ENCODE assay signal across 1 cellular context in genomic region chr3:15858547-15859506, GRCh38.
TF ChIP-seq lines count a peak whose summit lies in the region.

No MANE protein-coding gene starts in this region.

TF ChIP-seq in HepG2, 621 proteins besides CTCF, POLR2A, EP300 and RAD21 (continued from another document and continues in another):
- TF ChIP-seq ZNF407 (CRISPR knock-in tag; IDR thresholded peaks at IDR 0.05; ENCODE audit: not compliant biosample characterization) (no peak), ZFP36L1 (CRISPR knock-in tag; IDR thresholded peaks at IDR 0.05) (no peak), PREB (CRISPR knock-in tag; IDR thresholded peaks at IDR 0.05) (no peak), ZNF251 (CRISPR knock-in tag; IDR thresholded peaks at IDR 0.05) (no peak), LCORL (IDR thresholded peaks at IDR 0.05) (no peak), LCORL (CRISPR knock-in tag; IDR thresholded peaks at IDR 0.05) (peak; percentile 71), ZNF335 (CRISPR knock-in tag; IDR thresholded peaks at IDR 0.05) (peak; percentile 82), ZNF33A (CRISPR knock-in tag; IDR thresholded peaks at IDR 0.05; ENCODE audit: borderline replicate concordance) (no peak), ZNF737 (CRISPR knock-in tag; IDR thresholded peaks at IDR 0.05; ENCODE audit: borderline replicate concordance) (no peak), TCF12 (IDR thresholded peaks at IDR 0.05) (no peak), TCF12 (CRISPR knock-in tag; IDR thresholded peaks at IDR 0.05) (peak; percentile 68; the same call in 1 of the 2 replicates), ZBTB7A (CRISPR knock-in tag; IDR thresholded peaks at IDR 0.05) (peak; percentile 89), DZIP1 (CRISPR knock-in tag; IDR thresholded peaks at IDR 0.05) (no peak), ZNF205 (CRISPR knock-in tag; IDR thresholded peaks at IDR 0.05) (peak; percentile 83), ZNF367 (CRISPR knock-in tag; IDR thresholded peaks at IDR 0.05; ENCODE audit: borderline replicate concordance) (no peak), E2F1 (CRISPR knock-in tag; IDR thresholded peaks at IDR 0.05) (no peak), ZFP62 (CRISPR knock-in tag; IDR thresholded peaks at IDR 0.05) (no peak), E2F2 (CRISPR knock-in tag; IDR thresholded peaks at IDR 0.05; ENCODE audit: borderline replicate concordance) (no peak), TRAFD1 (CRISPR knock-in tag; IDR thresholded peaks at IDR 0.05; ENCODE audit: borderline replicate concordance) (no peak), KLF16 (CRISPR knock-in tag; IDR thresholded peaks at IDR 0.05) (peak in 1 of 2 experiments; percentile 57; a peak in 2 of 4 replicates), NCOR1 (IDR thresholded peaks at IDR 0.05; ENCODE audit: borderline replicate concordance, low read length) (0 out of 2 replicates have a peak, but pooled peaks have one; percentile 62), KLF11 (CRISPR knock-in tag; IDR thresholded peaks at IDR 0.05) (no peak), ZNF414 (CRISPR knock-in tag; IDR thresholded peaks at IDR 0.05) (no peak), AFF4 (CRISPR knock-in tag; IDR thresholded peaks at IDR 0.05) (no peak), RARA (CRISPR knock-in tag; IDR thresholded peaks at IDR 0.05) (peak; percentile 98), MIER2 (CRISPR knock-in tag; IDR thresholded peaks at IDR 0.05) (no peak), ZNF720 (CRISPR knock-in tag; IDR thresholded peaks at IDR 0.05) (no peak), LBX2 (CRISPR knock-in tag; IDR thresholded peaks at IDR 0.05; ENCODE audit: borderline replicate concordance) (0 out of 2 replicates have a peak, but pooled peaks have one; percentile 56), NCOA1 (CRISPR knock-in tag; IDR thresholded peaks at IDR 0.05) (no peak), NFE2L1 (CRISPR knock-in tag; IDR thresholded peaks at IDR 0.05; ENCODE audit: borderline replicate concordance) (no peak)
